In genomic region chr20:32614303-32614702, GRCh38 we compare ENCODE assay signal across 32 cellular contexts. TPM values are rescaled to one million over a fixed set of nuclear protein-coding genes. Genes with fewer than 3 reads are reported as not detected.
"Had no signal": no experiment of that assay in that cellular context is flagged by ENCODE, and none has a peak within 500 bp of the region (broad histone marks: within the 10 kb centered on the region; RNA-seq: fewer than 3 reads in every experiment).

No MANE protein-coding gene starts in this region.

- H3K27me3 ChIP-seq: colonic mucosa, gastrocnemius medialis had no signal

- FAIRE-seq: endometrium, islet of Langerhans, keratinocyte had no signal

- H3K36me3 Mint-ChIP-seq: mesothelial cell of epicardium had no signal

- H3K9me3 ChIP-seq: colonic mucosa, esophagus squamous epithelium, gastrocnemius medialis, heart right ventricle, left lung, lower lobe of right lung, mucosa of descending colon had no signal

- H3K27ac ChIP-seq: colonic mucosa, epithelial cell of prostate, esophagus squamous epithelium, gastrocnemius medialis, heart right ventricle, left lung, lower lobe of right lung had no signal

- H3K4me3 Mint-ChIP-seq: dendritic cell treated with granulocyte-macrophage colony-stimulating factor and Interleukin-4, amounts not matched to agents 40 ng/mL and 50 ng/mL, for 4 days; effector memory CD8-positive, alpha-beta T cell; endodermal cell; mesothelial cell of epicardium had no signal

- H3K9me3 Mint-ChIP-seq: endodermal cell, mesothelial cell of epicardium had no signal

- H3K4me3 ChIP-seq: colonic mucosa, esophagus squamous epithelium, gastrocnemius medialis, heart right ventricle, left lung, lower lobe of right lung, mucosa of descending colon had no signal

- DNase-seq: colonic mucosa; cortex of kidney; effector CD8-positive, alpha-beta T cell; effector memory CD8-positive, alpha-beta T cell; erythroblast; esophagus squamous epithelium; foreskin fibroblast; foreskin melanocyte; gastrocnemius medialis; glutamatergic neuron; head of caudate nucleus; heart right ventricle; hippocampal formation; left cardiac atrium; left lung; left ventricle myocardium superior; lower lobe of right lung; mesenchymal stem cell; mucosa of descending colon had no signal

- H3K27ac Mint-ChIP-seq: dendritic cell treated with granulocyte-macrophage colony-stimulating factor and Interleukin-4, amounts not matched to agents 40 ng/mL and 50 ng/mL, for 4 days; effector memory CD8-positive, alpha-beta T cell; endodermal cell; mesothelial cell of epicardium had no signal

- H3K4me1 ChIP-seq: colonic mucosa, esophagus squamous epithelium, gastrocnemius medialis, heart right ventricle, left lung, lower lobe of right lung had no signal

- ATAC-seq: effector memory CD8-positive, alpha-beta T cell; esophagus mucosa; gastrocnemius medialis; heart right ventricle; left cardiac atrium; left lung; left ventricle myocardium superior; lower lobe of right lung; mucosa of descending colon had no signal

- H3K36me3 ChIP-seq: colonic mucosa, esophagus squamous epithelium, gastrocnemius medialis, heart right ventricle, left lung, lower lobe of right lung had no signal

RNA-seq across cellular contexts. Expression of gene C20orf203, which starts 59.4 kb away (rescaled TPM):
- total RNA-seq: colonic mucosa, dermis microvascular lymphatic vessel endothelial cell, esophagus mucosa, esophagus squamous epithelium, gastrocnemius medialis, glomerular endothelial cell, kidney epithelial cell, left cardiac atrium, left lung, left ventricle myocardium superior, lower lobe of right lung, lung microvascular endothelial cell, mesenteric fat pad had no signal
- polyA plus RNA-seq: keratinocyte had no signal
